Comparison of ENCODE assay signal across 8 cellular contexts in genomic region chrX:64206556-64207162, GRCh38. TPM values are rescaled to one million over a fixed set of nuclear protein-coding genes. Genes with fewer than 3 reads are reported as not detected.
DNase-seq lines count a peak whose midpoint lies in the region; ATAC-seq, FAIRE-seq and TF ChIP-seq lines count a peak whose summit lies in the region.

No MANE protein-coding gene starts in this region.

- no peak overlapping the region for H2BK20ac ChIP-seq in H9 (ENCODE audit: low read depth, low read length, poor library complexity, severe bottlenecking)

- peaks cover 3% of the 10 kb centered on the region for H3K79me1 ChIP-seq in H9 (ENCODE audit: insufficient read depth, low read depth, low read length, poor library complexity, severe bottlenecking)

- H3K79me2 ChIP-seq in H9 (ENCODE audit: insufficient read depth, low read length) = no peaks in the 10 kb centered on the region

- peaks cover 2 to 12% of the 10 kb centered on the region in 2 experiments; a peak in 2 of 4 replicates for H3K4me1 Mint-ChIP-seq in H9
- peaks cover 7% of the 10 kb centered on the region for H3K4me1 Mint-ChIP-seq in activated CD4-positive, alpha-beta memory T cell treated with anti-CD3 and anti-CD28 coated beads for 36 hours (ENCODE audit: low read depth)

- H4K8ac ChIP-seq in H9 (replicated peaks; ENCODE audit: insufficient read length, low read depth, low read length) = no peak overlapping the region

- H3K27ac ChIP-seq in H9 (ENCODE audit: insufficient read length, low read depth, low read length) (no peak overlapping the region), left ventricle myocardium inferior (replicated peaks) (peak overlapping the region; percentile 95), small intestine (ENCODE audit: low read depth in 1 of 2, low read length in 1 of 2) (peak overlapping the region; percentile 89 to 97)

- POLR2A ChIA-PET in activated CD4-positive, alpha-beta memory T cell treated with anti-CD3 and anti-CD28 coated beads for 36 hours (lab: Charles Lee) = no interaction called here

- H2BK120ac ChIP-seq in H9 (ENCODE audit: low read depth, low read length, poor library complexity, severe bottlenecking) = no peak overlapping the region

- peaks cover 27% of the 10 kb centered on the region for H3K9me3 ChIP-seq in H9 (ENCODE audit: control insufficient read depth, low read depth, low read length)
- H3K9me3 ChIP-seq in left ventricle myocardium inferior (replicated peaks) = no peaks in the 10 kb centered on the region
- H3K9me3 ChIP-seq in small intestine (ENCODE audit: control insufficient read depth, low read depth) = no peaks in the 10 kb centered on the region

- peak overlapping the region in 1 of 3 experiments; percentile 31; a peak in 1 of 7 replicates for H3K27ac Mint-ChIP-seq in H9
- H3K27ac Mint-ChIP-seq in activated CD4-positive, alpha-beta memory T cell treated with anti-CD3 and anti-CD28 coated beads for 36 hours = peak overlapping the region; percentile 91

- TF ChIP-seq CTCF in H9 (conservative IDR thresholded peaks at IDR 0.05) = no peak
- TF ChIP-seq CTCF in left ventricle myocardium inferior (IDR thresholded peaks at IDR 0.05; ENCODE audit: borderline replicate concordance) = no peak
- no peak for TF ChIP-seq CTCF in GM20000 (IDR thresholded peaks at IDR 0.05; ENCODE audit: extremely low read depth, missing control alignments)

- no peak for DNase-seq in H9
- DNase-seq in activated CD4-positive, alpha-beta memory T cell treated with anti-CD3 and anti-CD28 coated beads for 36 hours = no peak
- peak; percentile 36 for DNase-seq in left ventricle myocardium inferior
- DNase-seq in small intestine = no peak
- DNase-seq in GM20000 (ENCODE audit: low spot score) = no peak
- DNase-seq in D341Med (ENCODE audit: low spot score) = no peak
- DNase-seq in urothelium cell line (ENCODE audit: low spot score) = no peak

- no peak overlapping the region for H3K56ac ChIP-seq in H9 (ENCODE audit: insufficient read length, low read depth, low read length)

- no peak overlapping the region for H2AFZ ChIP-seq in H9 (ENCODE audit: low read length)

- H3K36me3 ChIP-seq in left ventricle myocardium inferior (no peaks in the 10 kb centered on the region), small intestine (ENCODE audit: control insufficient read depth in 2 of 2, insufficient read depth in 2 of 2, low read length in 2 of 2) (no peaks in the 10 kb centered on the region)

- no peak overlapping the region for H2BK12ac ChIP-seq in H9 (ENCODE audit: insufficient read length, low read depth, low read length)

- ATAC-seq in HG03460 (IDR thresholded peaks at IDR 0.05; ENCODE audit: unreplicated experiment) = no peak

- H3K36me3 Mint-ChIP-seq in H9 (ENCODE audit: insufficient read depth in 1 of 3, low read depth in 3 of 3) = peaks cover 0 to 7% (median 3%) of the 10 kb centered on the region in 3 experiments; a peak in 2 of 7 replicates
- H3K36me3 Mint-ChIP-seq in activated CD4-positive, alpha-beta memory T cell treated with anti-CD3 and anti-CD28 coated beads for 36 hours = no peaks in the 10 kb centered on the region

- no peak overlapping the region for H4K91ac ChIP-seq in H9 (ENCODE audit: insufficient read length, low read depth, low read length)

- H3K4me3 Mint-ChIP-seq in H9 = peak overlapping the region; percentile 67 to 79
- H3K4me3 Mint-ChIP-seq in activated CD4-positive, alpha-beta memory T cell treated with anti-CD3 and anti-CD28 coated beads for 36 hours = peak overlapping the region; percentile 81

- no peak overlapping the region for H4K5ac ChIP-seq in H9 (ENCODE audit: insufficient read length, low read depth, low read length)

- CTCF ChIA-PET in activated CD4-positive, alpha-beta memory T cell treated with anti-CD3 and anti-CD28 coated beads for 36 hours (lab: Charles Lee) = no interaction called here

- FAIRE-seq in small intestine (lab: Jason Lieb, UNC) = no peak
- no peak for FAIRE-seq in urothelium cell line (lab: Jason Lieb, UNC)

- intact Hi-C loops in activated CD4-positive, alpha-beta memory T cell treated with anti-CD3 and anti-CD28 coated beads for 36 hours (cut with micrococcal nuclease) = loop anchor here (10.0 kb wide), 2 partner anchors 642 to 828 kb away; partner anchors contain the start of gene ZC3H12B
- intact Hi-C loops in left ventricle myocardium inferior (cut with micrococcal nuclease) = no loop called here

- H3K18ac ChIP-seq in H9 (ENCODE audit: insufficient read length, low read depth, low read length) = no peak overlapping the region

- H2BK15ac ChIP-seq in H9 (ENCODE audit: low read depth, low read length) = no peak overlapping the region

- H4K20me1 ChIP-seq in H9 (ENCODE audit: control insufficient read depth, insufficient read depth, insufficient read length) = no peaks in the 10 kb centered on the region

- H3K14ac ChIP-seq in H9 (ENCODE audit: insufficient read depth, low read length) = no peak overlapping the region

- no peak overlapping the region for H3T11ph ChIP-seq in H9 (ENCODE audit: low read length)

- no peak overlapping the region for H2AK5ac ChIP-seq in H9 (ENCODE audit: insufficient read length, low read length)

- H3K4me3 ChIP-seq in left ventricle myocardium inferior (peak overlapping the region; percentile 82), small intestine (ENCODE audit: low read depth in 1 of 2, low read length in 2 of 2) (peak overlapping the region in 1 of 2 donors; percentile 67)

- H3K4me1 ChIP-seq in H9 (ENCODE audit: insufficient read depth, low read length) (no peaks in the 10 kb centered on the region), left ventricle myocardium inferior (peaks cover 45% of the 10 kb centered on the region), small intestine (ENCODE audit: control insufficient read depth in 2 of 2, insufficient read depth in 1 of 2, low read depth in 1 of 2, low read length in 1 of 2) (no peaks in the 10 kb centered on the region)

- no peaks in the 10 kb centered on the region; the same call in 1 of the 2 replicates for H3K27me3 ChIP-seq in H9 (ENCODE audit: insufficient read depth, low read length)
- no peaks in the 10 kb centered on the region for H3K27me3 ChIP-seq in left ventricle myocardium inferior (ENCODE audit: low read depth)
- no peaks in the 10 kb centered on the region for H3K27me3 ChIP-seq in small intestine (ENCODE audit: control insufficient read depth in 2 of 2, insufficient read depth in 2 of 2, low read length in 2 of 2)

- H2BK5ac ChIP-seq in H9 (ENCODE audit: insufficient read length, low read length) = no peak overlapping the region

- peaks cover 5% of the 10 kb centered on the region for H3K23me2 ChIP-seq in H9 (ENCODE audit: insufficient read length, low read depth, low read length, poor library complexity, severe bottlenecking)

- H3K4me2 ChIP-seq in H9 (ENCODE audit: insufficient read depth, insufficient read length, low read length) = peak overlapping the region; percentile 28

- no CpG with 5 or more reads among the region's 5 CpGs for WGBS in H9 (ENCODE audit: extremely low coverage, insufficient read length, low lambda C conversion rate)
- 13 to 58% (median 38%) methylated on average over 5 of the region's 5 CpGs for WGBS in small intestine, 3 donors

- H3K4ac ChIP-seq in H9 (ENCODE audit: low read depth, low read length) = no peak overlapping the region

- no peak overlapping the region for H3K9ac ChIP-seq in H9 (ENCODE audit: extremely low read depth, insufficient read length, low read length)

- peaks cover 46 to 55% of the 10 kb centered on the region in 2 experiments for H3K9me3 Mint-ChIP-seq in H9
- no peaks in the 10 kb centered on the region for H3K9me3 Mint-ChIP-seq in activated CD4-positive, alpha-beta memory T cell treated with anti-CD3 and anti-CD28 coated beads for 36 hours

- H3K23ac ChIP-seq in H9 (ENCODE audit: insufficient read length, low read depth, low read length) = no peak overlapping the region

- peaks cover 33% of the 10 kb centered on the region for H3K27me3 Mint-ChIP-seq in H9 (ENCODE audit: low read depth)
- H3K27me3 Mint-ChIP-seq in activated CD4-positive, alpha-beta memory T cell treated with anti-CD3 and anti-CD28 coated beads for 36 hours = no peaks in the 10 kb centered on the region

RNA-seq across cellular contexts. Expression of gene AMER1, which starts 1.2 kb away (rescaled TPM):
- total RNA-seq in H9 (2021) (5.5 and 6.2 TPM in 2 replicates), left ventricle myocardium inferior (5.6 TPM)
- total RNA-seq in activated CD4-positive, alpha-beta memory T cell treated with anti-CD3 and anti-CD28 coated beads for 36 hours = 1 to 10 TPM; 2.5 to 2.7 TPM
- polyA plus RNA-seq in small intestine = 1 to 10 TPM; 1.1 to 2.4 (median 1.4) TPM

RNA-seq across cellular contexts. Expression of gene ASB12, which starts 23.7 kb away (rescaled TPM):
- total RNA-seq in H9 (2021) (0.29 and 0.46 TPM in 2 replicates), left ventricle myocardium inferior (4.3 TPM)
- total RNA-seq in activated CD4-positive, alpha-beta memory T cell treated with anti-CD3 and anti-CD28 coated beads for 36 hours = not detected
- polyA plus RNA-seq in small intestine = under 1 TPM in 1 of 3 donors, not detected in 2; 0.18 TPM
